Comparison of ENCODE assay signal across 16 cellular contexts in the genomic region with DNA sequence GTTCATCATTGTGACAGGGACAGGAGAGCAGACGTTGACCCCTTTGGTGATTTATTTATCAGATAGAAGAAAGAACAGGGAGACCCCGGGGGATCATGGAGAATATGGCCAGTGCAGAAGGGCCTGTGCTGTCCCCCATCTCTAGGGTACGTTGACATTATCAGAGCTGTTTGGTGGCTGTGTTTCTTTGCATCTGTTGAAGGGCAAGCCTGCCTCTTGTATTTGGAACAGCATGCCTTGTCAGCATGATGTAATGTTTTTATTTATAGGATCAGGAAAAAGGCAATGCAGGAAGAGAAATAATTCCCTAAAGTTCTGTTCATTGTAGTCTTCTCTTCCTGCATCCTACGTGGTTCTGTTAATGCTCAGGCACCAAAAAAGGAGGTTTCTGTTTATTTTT. TPM values are rescaled to one million over a fixed set of nuclear protein-coding genes. Genes with fewer than 3 reads are reported as not detected.
A peak's percentile ranks its signal among the peaks of the same experiment; 100 is the strongest.
DNase-seq lines count a peak whose midpoint lies in the region; ATAC-seq and TF ChIP-seq lines count a peak whose summit lies in the region.
"Had no signal": no experiment of that assay in that cellular context is flagged by ENCODE, and none has a peak within 500 bp of the region (broad histone marks: within the 10 kb centered on the region; RNA-seq: fewer than 3 reads in every experiment).

No MANE protein-coding gene starts in this region.

- no peaks in the 10 kb centered on the region for H3K79me2 ChIP-seq in OCI-LY7 (ENCODE audit: insufficient read depth, low read depth, low read length)

- intact Hi-C loops in OCI-LY7 (cut with micrococcal nuclease; ENCODE audit: unreplicated experiment) = no loop called here

- no peak overlapping the region for H2AFZ ChIP-seq in OCI-LY7 (ENCODE audit: low read length)

- TF ChIP-seq CTCF in OCI-LY7 (conservative IDR thresholded peaks at IDR 0.05; ENCODE audit: low read length) = no peak

- H3K4me2 ChIP-seq in OCI-LY7 (ENCODE audit: low read length) = no peak overlapping the region

- in situ Hi-C loops in G401 (cut with HindIII; ENCODE audit: low sequenced_read_pairs) = no loop called here

- no TSS peak for BruUV-seq in OCI-LY7 (replicated peaks; lab: Mats Ljungman, UMichigan)

- no peaks in the 10 kb centered on the region for H4K20me1 ChIP-seq in OCI-LY7 (ENCODE audit: insufficient read depth, low read length)

- POLR2A ChIA-PET in OCI-LY7 (lab: Charles Lee) = interaction anchor here (0.5 kb wide), 1 partner anchor 330 kb away, joined by 3 read pairs; no protein-coding TSS in a partner anchor

- peak; percentile 37 for ATAC-seq in left lobe of liver
- no peak for ATAC-seq in HG02981 (IDR thresholded peaks at IDR 0.05; ENCODE audit: unreplicated experiment)
- ATAC-seq: Panc1, sciatic nerve had no signal

- no peak overlapping the region for H3K27ac ChIP-seq in OCI-LY7 (ENCODE audit: low read depth, low read length, poor library complexity, severe bottlenecking)
- H3K27ac ChIP-seq: gastrocnemius medialis had no signal

- DNase-seq in G401 (ENCODE audit: low spot score) (peak; percentile 65), NCI-H2227 treated with DMSO at 0.1 percent for 48 hours (lab: John Stamatoyannopoulos, UW) (peak; percentile 47), dermis blood vessel endothelial cell (peak; percentile 20), left lobe of liver (ENCODE audit: low spot score) (no peak), OCI-LY7 (ENCODE audit: low spot score) (no peak), NCI-H2029 (lab: John Stamatoyannopoulos, UW) (no peak), AG20443 (ENCODE audit: low spot score) (no peak)
- DNase-seq: activated naive CD4-positive, alpha-beta T cell; DMS 273 treated with DMSO at 0.1 percent for 48 hours; gastrocnemius medialis; NCI-H1436 treated with DMSO at 0.1 percent for 48 hours; NCI-H524 treated with DMSO at 0.1 percent for 48 hours; stimulated activated CD4-positive, alpha-beta T cell treated with anti-CD3 and anti-CD28 coated beads, Interleukin-2, amount 100 ng/mL, for 24 hours had no signal

- CTCF ChIA-PET in OCI-LY7 (lab: Charles Lee; ENCODE audit: unreplicated experiment) = no interaction called here

- H3K4me3 ChIP-seq in OCI-LY7 (ENCODE audit: low read depth, low read length, poor library complexity, severe bottlenecking) = no peak overlapping the region
- H3K4me3 ChIP-seq: gastrocnemius medialis had no signal

- H3K4me1 ChIP-seq in OCI-LY7 (ENCODE audit: insufficient read depth, low read length, poor library complexity, severe bottlenecking) = peaks cover 3% of the 10 kb centered on the region

- H3K36me3 ChIP-seq in OCI-LY7 (ENCODE audit: insufficient read depth, low read length) = peaks cover 30% of the 10 kb centered on the region
- H3K36me3 ChIP-seq: gastrocnemius medialis had no signal

- H3K9me3 ChIP-seq in OCI-LY7 (ENCODE audit: low read length) = no peaks in the 10 kb centered on the region
- H3K9me3 ChIP-seq: gastrocnemius medialis had no signal

- no peaks in the 10 kb centered on the region for H3K9me2 ChIP-seq in OCI-LY7 (ENCODE audit: insufficient read depth, low read length)

RNA-seq across cellular contexts. Expression of gene CABYR, which starts 49.8 kb away (rescaled TPM):
- total RNA-seq in G401 (2014; rRNA removed; shearing (Covaris generic)) = 0.41 TPM in 1 of 2 replicates, not detected in the other
- 1.0 and 3.1 TPM in 2 replicates for total RNA-seq in dermis blood vessel endothelial cell
- total RNA-seq in left lobe of liver = not detected
- total RNA-seq in OCI-LY7 (2014; rRNA removed; shearing (Covaris generic)) = not detected in 2 replicates
- total RNA-seq in OCI-LY7 (2022) = not detected in 2 replicates

Comparison
In these comparisons a context has a peak if more than half of its experiments do, and no peak if none do; other contexts are left out.
1. DNase-seq: peak in G401 (single experiment), NCI-H2227 treated with DMSO at 0.1 percent for 48 hours (single experiment) and dermis blood vessel endothelial cell (single experiment); none in left lobe of liver (single experiment), OCI-LY7 (single experiment), NCI-H2029 (single experiment) and AG20443 (single experiment).